9 cellular contexts compared by ENCODE assay signal in genomic region chr2:235936493-235936892, GRCh38.
A peak's percentile ranks its signal among the peaks of the same experiment; 100 is the strongest.
DNase-seq lines count a peak whose midpoint lies in the region; ATAC-seq and TF ChIP-seq lines count a peak whose summit lies in the region.
"Had no signal": no experiment of that assay in that cellular context is flagged by ENCODE, and none has a peak within 500 bp of the region (broad histone marks: within the 10 kb centered on the region; RNA-seq: fewer than 3 reads in every experiment).

No MANE protein-coding gene starts in this region.

- TF ChIP-seq CTCF in AG09309 (IDR thresholded peaks at IDR 0.05; ENCODE audit: control insufficient read depth, insufficient read depth, low read depth, low read length, missing control alignments) (peak; percentile 16), GM12874 (IDR thresholded peaks at IDR 0.05; ENCODE audit: insufficient read depth, low read depth, low read length) (peak; percentile 46; the same call in 1 of the 2 replicates), RWPE2 (IDR thresholded peaks at IDR 0.05; ENCODE audit: poor library complexity, severe bottlenecking) (peak; percentile 25), hepatocyte (IDR thresholded peaks at IDR 0.05; ENCODE audit: poor library complexity) (peak; percentile 35), GM10266 (IDR thresholded peaks at IDR 0.05; ENCODE audit: control insufficient read depth, insufficient read depth, low read depth, missing control alignments) (no peak)

- no peak overlapping the region for H3K4me3 Mint-ChIP-seq in activated T-cell treated with anti-CD3 and anti-CD28 coated beads, Interleukin-2, amount 50 U/mL, for 4 hours

- no peaks in the 10 kb centered on the region for H4K20me1 ChIP-seq in hepatocyte (ENCODE audit: insufficient read depth, poor library complexity, severe bottlenecking)

- H3K4me1 ChIP-seq in RWPE2 (ENCODE audit: insufficient read depth, poor library complexity, severe bottlenecking) (no peaks in the 10 kb centered on the region), hepatocyte (ENCODE audit: insufficient read depth) (peaks cover 4% of the 10 kb centered on the region)

- H3K36me3 ChIP-seq in RWPE2 (ENCODE audit: low read depth) (peaks cover 3% of the 10 kb centered on the region; the same call in 1 of the 2 replicates), hepatocyte (replicated peaks; ENCODE audit: insufficient read depth, low read depth) (no peaks in the 10 kb centered on the region)

- no peaks in the 10 kb centered on the region for H3K4me1 Mint-ChIP-seq in activated T-cell treated with anti-CD3 and anti-CD28 coated beads, Interleukin-2, amount 50 U/mL, for 4 hours (ENCODE audit: low read depth)

- no peak overlapping the region for H3K27ac ChIP-seq in RWPE2 (ENCODE audit: poor library complexity, severe bottlenecking)
- H3K27ac ChIP-seq in hepatocyte, result no peak overlapping the region

- H3K9me3 ChIP-seq in RWPE2 (ENCODE audit: severe bottlenecking) (no peaks in the 10 kb centered on the region), hepatocyte (ENCODE audit: low read depth) (no peaks in the 10 kb centered on the region)

- ATAC-seq in RWPE2 (ENCODE audit: low read depth) (no peak), HG02571 (IDR thresholded peaks at IDR 0.05; ENCODE audit: unreplicated experiment) (no peak)
- ATAC-seq in activated T-cell treated with anti-CD3 and anti-CD28 coated beads, Interleukin-2, amount 50 U/mL, for 4 hours, result no peak

- DNase-seq in AG09309 (ENCODE audit: low read depth), result no peak
- DNase-seq in RWPE2 (ENCODE audit: low spot score), result peak; percentile 13
- DNase-seq in hepatocyte (ENCODE audit: low spot score), result no peak
- no peak for DNase-seq in NCI-H146 (lab: John Stamatoyannopoulos, UW)
- no peak for DNase-seq in GM10266 (ENCODE audit: extremely low spot score)
- no peak for DNase-seq in activated T-cell treated with anti-CD3 and anti-CD28 coated beads, Interleukin-2, amount 50 U/mL, for 4 hours
- DNase-seq: NCI-H345 had no signal

- H3K4me3 ChIP-seq in AG09309 (ENCODE audit: control insufficient read depth, low read depth, low read length) (no peak overlapping the region), RWPE2 (ENCODE audit: severe bottlenecking) (no peak overlapping the region), hepatocyte (no peak overlapping the region)

- peaks cover 10% of the 10 kb centered on the region for H3K9me3 Mint-ChIP-seq in activated T-cell treated with anti-CD3 and anti-CD28 coated beads, Interleukin-2, amount 50 U/mL, for 4 hours

- no peak overlapping the region for H3K4me2 ChIP-seq in hepatocyte

- H3K27me3 ChIP-seq in RWPE2 (ENCODE audit: insufficient read depth, poor library complexity, severe bottlenecking), result no peaks in the 10 kb centered on the region
- H3K27me3 ChIP-seq in hepatocyte, result no peaks in the 10 kb centered on the region

- H3K27me3 Mint-ChIP-seq in activated T-cell treated with anti-CD3 and anti-CD28 coated beads, Interleukin-2, amount 50 U/mL, for 4 hours (ENCODE audit: low read depth), result peaks cover 9% of the 10 kb centered on the region

- 65% methylated on average over 8 of the region's 8 CpGs for WGBS in hepatocyte (ENCODE audit: low lambda C conversion rate, missing lambda C conversion rate)

- no peaks in the 10 kb centered on the region for H3K36me3 Mint-ChIP-seq in activated T-cell treated with anti-CD3 and anti-CD28 coated beads, Interleukin-2, amount 50 U/mL, for 4 hours (ENCODE audit: insufficient read depth)

- H3K9me2 ChIP-seq in hepatocyte (replicated peaks; ENCODE audit: insufficient read depth), result no peaks in the 10 kb centered on the region

- no peaks in the 10 kb centered on the region for H3K79me2 ChIP-seq in hepatocyte

- no peak overlapping the region for H2AFZ ChIP-seq in hepatocyte
